Comparison of ENCODE assay signal across 31 cellular contexts in the genomic region with DNA sequence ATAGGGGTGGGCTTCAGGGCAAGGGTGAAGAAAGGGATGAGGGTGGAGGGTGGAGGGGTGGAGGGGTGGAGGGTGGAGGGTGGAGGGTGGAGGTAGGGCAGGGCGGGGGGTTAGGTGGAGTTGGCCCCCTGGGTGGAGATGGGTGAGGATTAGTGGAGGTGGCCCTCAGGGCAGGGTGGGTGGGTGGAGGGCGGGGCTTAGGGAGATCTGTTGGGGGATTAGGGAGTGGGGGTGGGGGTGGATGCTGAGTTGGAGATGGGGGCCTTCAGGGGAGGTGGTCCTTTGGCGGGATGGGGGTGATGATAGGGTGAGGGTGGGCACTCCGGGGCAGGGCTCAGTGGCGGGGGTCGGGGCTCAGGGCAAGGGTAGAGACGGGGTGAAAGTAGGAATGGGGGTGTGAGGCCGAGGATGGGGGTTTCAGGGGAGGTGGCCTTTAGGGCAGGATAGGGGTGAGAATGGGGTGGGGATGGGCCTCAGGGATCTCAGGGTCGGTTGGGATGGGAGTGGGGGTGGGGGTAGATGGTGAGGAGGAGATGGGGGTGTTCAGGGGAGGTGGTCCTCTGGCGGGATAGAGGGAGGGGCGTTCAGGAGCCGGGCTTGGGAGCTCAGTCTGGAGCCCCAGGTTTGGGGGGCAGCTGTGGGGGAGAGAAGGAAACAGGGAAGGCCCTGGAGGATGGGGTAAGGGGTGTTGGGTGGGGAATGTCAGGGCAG. TPM values are rescaled to one million over a fixed set of nuclear protein-coding genes. Genes with fewer than 3 reads are reported as not detected.
"Had no signal": no experiment of that assay in that cellular context is flagged by ENCODE, and none has a peak within 500 bp of the region (broad histone marks: within the 10 kb centered on the region; RNA-seq: fewer than 3 reads in every experiment).

No MANE protein-coding gene starts in this region.

- H3K9me3 Mint-ChIP-seq: activated naive CD4-positive, alpha-beta T cell treated with anti-CD3 and anti-CD28 coated beads for 36 hours; activated naive CD8-positive, alpha-beta T cell treated with anti-CD3 and anti-CD28 coated beads, Interleukin-2, amount 10 ng/mL, durations not matched to agents 7 days and 5 days; effector memory CD8-positive, alpha-beta T cell; natural killer cell treated with Interleukin-12 subunit alpha and Interleukin-12 subunit beta and Interleukin-15 and Interleukin-18, amount 100 ng/mL, for 72 hours; stimulated activated naive B cell treated with anti-CD40 and anti-IgM and Interleukin-4, amounts not matched to agents 10 μg/mL and 1 μg/mL and 100 μg/mL, for 72 hours had no signal

- H3K36me3 Mint-ChIP-seq: activated naive CD8-positive, alpha-beta T cell treated with anti-CD3 and anti-CD28 coated beads, Interleukin-2, amount 10 ng/mL, durations not matched to agents 7 days and 5 days; brain; natural killer cell treated with Interleukin-12 subunit alpha and Interleukin-12 subunit beta and Interleukin-15 and Interleukin-18, amount 100 ng/mL, for 72 hours; stimulated activated naive B cell treated with anti-CD40 and anti-IgM and Interleukin-4, amounts not matched to agents 10 μg/mL and 1 μg/mL and 100 μg/mL, for 72 hours had no signal

- DNase-seq: activated CD4-positive, alpha-beta T cell treated with anti-CD3 and anti-CD28 coated beads for 48 hours; activated CD4-positive, alpha-beta T cell treated with anti-CD3 and anti-CD28 coated beads, Interleukin-2, amount 50 U/mL, for 48 hours; activated CD8-positive, alpha-beta memory T cell treated with anti-CD3 and anti-CD28 coated beads for 24 hours; activated effector memory CD4-positive, alpha-beta T cell treated with Interleukin-2 at 50 U/mL for 16 hours; activated naive CD4-positive, alpha-beta T cell treated with anti-CD3 and anti-CD28 coated beads for 36 hours; activated naive CD8-positive, alpha-beta T cell treated with anti-CD3 and anti-CD28 coated beads, Interleukin-2, amount 10 ng/mL, durations not matched to agents 7 days and 5 days; cerebellar nuclear complex; effector memory CD8-positive, alpha-beta T cell; head of caudate nucleus; left ventricle myocardium inferior; stimulated activated CD4-positive, alpha-beta T cell treated with anti-CD3 and anti-CD28 coated beads, Interleukin-1b, Interleukin-23, amount 100 ng/mL, for 48 hours; stimulated activated CD4-positive, alpha-beta T cell treated with anti-CD3 and anti-CD28 coated beads, Interleukin-4, amount 100 ng/mL, for 4 hours; stimulated activated CD8-positive, alpha-beta memory T cell treated with anti-CD3 and anti-CD28 coated beads, Interleukin-4, amount 100 ng/mL, for 48 hours; stimulated activated naive B cell treated with anti-CD40 and anti-IgM and Interleukin-4, amounts not matched to agents 10 μg/mL and 1 μg/mL and 100 μg/mL, for 72 hours had no signal

- H3K27me3 ChIP-seq: ascending aorta, cardiac muscle cell, right lobe of liver, tibial nerve had no signal

- H3K27ac ChIP-seq: ascending aorta, cardiac muscle cell, coronary artery, gastroesophageal sphincter, left ventricle myocardium inferior, right lobe of liver, skin epidermis, tibial nerve, VCaP had no signal

- H3K36me3 ChIP-seq: ascending aorta, cardiac muscle cell, gastroesophageal sphincter, left ventricle myocardium inferior, right lobe of liver, tibial nerve had no signal

- ATAC-seq: activated CD4-positive, CD25-positive, alpha-beta regulatory T cell treated with anti-CD3 and anti-CD28 coated beads, Interleukin-2, amount 50 U/mL, for 24 hours; effector memory CD8-positive, alpha-beta T cell; gastroesophageal sphincter; mucosa of descending colon; stimulated activated naive B cell treated with anti-CD40 and anti-IgM and Interleukin-4, amounts not matched to agents 10 μg/mL and 1 μg/mL and 100 μg/mL, for 72 hours had no signal

- H3K27ac Mint-ChIP-seq: activated naive CD4-positive, alpha-beta T cell treated with anti-CD3 and anti-CD28 coated beads for 36 hours; activated naive CD8-positive, alpha-beta T cell treated with anti-CD3 and anti-CD28 coated beads, Interleukin-2, amount 10 ng/mL, durations not matched to agents 7 days and 5 days; natural killer cell treated with Interleukin-12 subunit alpha and Interleukin-12 subunit beta and Interleukin-15 and Interleukin-18, amount 100 ng/mL, for 72 hours; progenitor cell of endocrine pancreas had no signal

- H3K27me3 Mint-ChIP-seq: activated naive CD8-positive, alpha-beta T cell treated with anti-CD3 and anti-CD28 coated beads, Interleukin-2, amount 10 ng/mL, durations not matched to agents 7 days and 5 days; natural killer cell treated with Interleukin-12 subunit alpha and Interleukin-12 subunit beta and Interleukin-15 and Interleukin-18, amount 100 ng/mL, for 72 hours; stimulated activated naive B cell treated with anti-CD40 and anti-IgM and Interleukin-4, amounts not matched to agents 10 μg/mL and 1 μg/mL and 100 μg/mL, for 72 hours had no signal

- H3K4me3 ChIP-seq: ascending aorta, cardiac muscle cell, coronary artery, gastroesophageal sphincter, left ventricle myocardium inferior, lung, mucosa of descending colon, right lobe of liver, skin epidermis, tibial nerve had no signal

- H3K4me1 Mint-ChIP-seq: activated naive CD8-positive, alpha-beta T cell treated with anti-CD3 and anti-CD28 coated beads, Interleukin-2, amount 10 ng/mL, durations not matched to agents 7 days and 5 days had no signal

- H3K4me1 ChIP-seq: ascending aorta, gastroesophageal sphincter, left ventricle myocardium inferior, right lobe of liver, tibial nerve had no signal

- FAIRE-seq: endothelial cell of umbilical vein had no signal

- H3K4me3 Mint-ChIP-seq: activated naive CD4-positive, alpha-beta T cell treated with anti-CD3 and anti-CD28 coated beads for 36 hours; activated naive CD8-positive, alpha-beta T cell treated with anti-CD3 and anti-CD28 coated beads, Interleukin-2, amount 10 ng/mL, durations not matched to agents 7 days and 5 days; brain; effector memory CD8-positive, alpha-beta T cell; natural killer cell treated with Interleukin-12 subunit alpha and Interleukin-12 subunit beta and Interleukin-15 and Interleukin-18, amount 100 ng/mL, for 72 hours; stimulated activated naive B cell treated with anti-CD40 and anti-IgM and Interleukin-4, amounts not matched to agents 10 μg/mL and 1 μg/mL and 100 μg/mL, for 72 hours had no signal

RNA-seq across cellular contexts. Expression of a gene that starts 0.8 kb away (rescaled TPM):
- polyA plus RNA-seq: cardiac muscle cell, endothelial cell of umbilical vein, esophagus, fibroblast of lung, lung had no signal

RNA-seq across cellular contexts. Expression of a gene that starts 21.8 kb away (rescaled TPM):
- polyA plus RNA-seq: cardiac muscle cell, fibroblast of lung had no signal

RNA-seq across cellular contexts. Expression of a gene that starts 23.2 kb away (rescaled TPM):
- polyA plus RNA-seq: cardiac muscle cell, fibroblast of lung, lung had no signal
